In genomic region chr19:42433503-42434260, GRCh38 we compare ENCODE assay signal across 9 cellular contexts. TPM values are rescaled to one million over a fixed set of nuclear protein-coding genes. Genes with fewer than 3 reads are reported as not detected.
DNase-seq lines count a peak whose midpoint lies in the region; ATAC-seq and TF ChIP-seq lines count a peak whose summit lies in the region.
"Had no signal": no experiment of that assay in that cellular context is flagged by ENCODE, and none has a peak within 500 bp of the region (broad histone marks: within the 10 kb centered on the region; RNA-seq: fewer than 3 reads in every experiment).

No MANE protein-coding gene starts in this region.

- no peak for ATAC-seq in HG03460 (IDR thresholded peaks at IDR 0.05; ENCODE audit: unreplicated experiment)

- no peaks in the 10 kb centered on the region for H3K27me3 ChIP-seq in Karpas-422 (ENCODE audit: low read length)

- H3K4me2 ChIP-seq in Karpas-422 (ENCODE audit: low read depth, low read length, poor library complexity, severe bottlenecking), result no peak overlapping the region

- H3K36me3 ChIP-seq in Karpas-422 (ENCODE audit: insufficient read depth, low read length), result no peaks in the 10 kb centered on the region

- in situ Hi-C loops in astrocyte of the spinal cord (cut with HindIII; ENCODE audit: low sequenced_read_pairs), result no loop called here

- H3K4me1 ChIP-seq in Karpas-422 (ENCODE audit: low read length), result peaks cover 3% of the 10 kb centered on the region

- peak overlapping the region; percentile 28 for H3K9ac ChIP-seq in Karpas-422 (ENCODE audit: low read length)

- 0 out of 2 replicates have a peak overlapping the region, but pooled peaks have one; percentile 55 for H2AFZ ChIP-seq in Karpas-422 (ENCODE audit: low read length)

- H3K9me3 ChIP-seq in Karpas-422 (ENCODE audit: low read length), result no peaks in the 10 kb centered on the region

- TF ChIP-seq CTCF in astrocyte of the spinal cord (IDR thresholded peaks at IDR 0.05; ENCODE audit: low read depth, low read length), result peak; percentile 67

- DNase-seq in DMS53 treated with DMSO at 0.1 percent for 48 hours (lab: John Stamatoyannopoulos, UW; ENCODE audit: unreplicated experiment) (peak; percentile 81), Karpas-422 (peak; percentile 88), T1000 (lab: John Stamatoyannopoulos, UW) (peak; percentile 43), astrocyte of the spinal cord (ENCODE audit: low read depth, low spot score) (peak; percentile 16), iris pigment epithelial cell (ENCODE audit: low read depth) (peak; percentile 53), D341Med (ENCODE audit: low spot score) (no peak)
- peak; percentile 41 to 59 (median 58) for DNase-seq in stimulated activated CD4-positive, alpha-beta T cell treated with anti-CD3 and anti-CD28 coated beads, Interleukin-12 subunit alpha, Interleukin-12 subunit beta, amount 100 ng/mL, for 48 hours (ENCODE audit: low read depth in 2 of 3, low spot score in 1 of 3)

- no peak overlapping the region for H3K27ac ChIP-seq in Karpas-422 (ENCODE audit: low read length)
- H3K27ac ChIP-seq: SK-N-MC had no signal

- H3K79me2 ChIP-seq in Karpas-422 (ENCODE audit: low read length), result no peaks in the 10 kb centered on the region

- no peaks in the 10 kb centered on the region for H3K9me2 ChIP-seq in Karpas-422 (replicated peaks; ENCODE audit: insufficient read depth, low read length)

- H4K20me1 ChIP-seq in Karpas-422 (ENCODE audit: insufficient read depth, low read depth, low read length), result no peaks in the 10 kb centered on the region

- H3K4me3 ChIP-seq in Karpas-422 (ENCODE audit: low read length), result no peak overlapping the region
- H3K4me3 ChIP-seq in astrocyte of the spinal cord (ENCODE audit: low read depth, low read length), result no peak overlapping the region
- H3K4me3 ChIP-seq: SK-N-MC had no signal

RNA-seq across cellular contexts. Expression of gene LIPE, which starts 6.5 kb away (rescaled TPM):
- total RNA-seq in Karpas-422 (2014; rRNA removed; shearing (Covaris generic); ENCODE audit: low replicate concordance), result 16.3 and 50.6 TPM in 2 replicates

RNA-seq across cellular contexts. Expression of gene CXCL17, which starts 9.1 kb away (rescaled TPM):
- not detected in 2 replicates for total RNA-seq in Karpas-422 (2014; rRNA removed; shearing (Covaris generic); ENCODE audit: low replicate concordance)

RNA-seq across cellular contexts. Expression of gene CNFN, which starts 43.6 kb away (rescaled TPM):
- total RNA-seq in Karpas-422 (2014; rRNA removed; shearing (Covaris generic); ENCODE audit: low replicate concordance), result not detected in 2 replicates
